8 cellular contexts compared by ENCODE assay signal in the genomic region with DNA sequence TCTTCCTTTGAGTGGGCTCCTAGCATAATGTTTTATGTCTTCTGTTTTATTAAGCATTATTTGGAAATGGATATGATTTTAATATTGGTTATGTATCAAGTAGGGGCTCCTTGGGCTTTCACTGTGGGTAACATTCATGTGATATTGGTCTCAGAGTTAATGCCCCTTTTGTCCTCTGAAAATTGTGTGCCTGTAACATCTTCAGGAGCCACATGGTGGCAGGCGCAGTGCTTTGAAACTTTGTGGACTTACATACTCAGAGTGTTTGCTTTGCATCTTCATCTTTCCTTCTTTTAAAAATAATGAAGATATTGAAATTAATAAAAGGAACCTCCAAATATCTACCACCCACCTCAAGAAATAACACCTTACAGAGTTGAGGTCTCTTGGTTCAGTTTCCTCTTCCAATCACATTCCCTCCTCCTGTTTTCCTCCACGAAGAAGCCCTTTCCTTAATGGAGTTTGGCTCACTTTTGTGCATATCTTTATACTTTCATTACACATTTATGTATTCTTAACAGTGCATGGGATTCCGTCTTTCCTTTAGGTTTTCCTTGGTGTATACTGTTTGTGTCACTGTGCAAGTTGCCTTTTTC.
DNase-seq lines count a peak whose midpoint lies in the region; ATAC-seq lines count a peak whose summit lies in the region.

No MANE protein-coding gene starts in this region.

- H3K4me1 Mint-ChIP-seq in T-helper 17 cell: peaks cover 43% of the 10 kb centered on the region
- peaks cover 6 to 43% (median 17%) of the 10 kb centered on the region in 4 donors for H3K4me1 Mint-ChIP-seq in naive thymus-derived CD8-positive, alpha-beta T cell

- no peaks in the 10 kb centered on the region for H3K36me3 ChIP-seq in effector memory CD4-positive, alpha-beta T cell (ENCODE audit: control insufficient read depth, insufficient read depth, low read length)

- no peak overlapping the region for H3K4me3 Mint-ChIP-seq in T-helper 17 cell
- no peak overlapping the region for H3K4me3 Mint-ChIP-seq in naive thymus-derived CD8-positive, alpha-beta T cell

- POLR2A ChIA-PET in naive thymus-derived CD8-positive, alpha-beta T cell (lab: Charles Lee): no interaction called here

- DNase-seq in DMS53 (lab: John Stamatoyannopoulos, UW) (peak; percentile 83), HT1080 (ENCODE audit: low read depth) (peak; percentile 47), T-helper 17 cell (peak in 2 of 3 donors; percentile 36 to 44), GF-D8 (lab: John Stamatoyannopoulos, UW) (no peak)
- peak; percentile 13 to 30 (median 25) for DNase-seq in effector memory CD4-positive, alpha-beta T cell
- peak in 6 of 10 donors; percentile 28 to 55 (median 41) for DNase-seq in naive thymus-derived CD8-positive, alpha-beta T cell

- H3K27me3 Mint-ChIP-seq in T-helper 17 cell: no peaks in the 10 kb centered on the region
- H3K27me3 Mint-ChIP-seq in naive thymus-derived CD8-positive, alpha-beta T cell: no peaks in the 10 kb centered on the region

- no peak overlapping the region for H3K4me3 ChIP-seq in effector memory CD4-positive, alpha-beta T cell (ENCODE audit: insufficient read depth, low read depth, low read length, poor library complexity, severe bottlenecking)

- no peaks in the 10 kb centered on the region for H3K27me3 ChIP-seq in effector memory CD4-positive, alpha-beta T cell (replicated peaks; ENCODE audit: control insufficient read depth, insufficient read depth, low read length, poor library complexity, severe bottlenecking)

- H3K27ac ChIP-seq in effector memory CD4-positive, alpha-beta T cell (ENCODE audit: insufficient read depth, low read length, poor library complexity, severe bottlenecking): no peak overlapping the region

- H3K36me3 Mint-ChIP-seq in T-helper 17 cell (ENCODE audit: low read depth): no peaks in the 10 kb centered on the region
- peaks cover 0 to 3% (median 0%) of the 10 kb centered on the region in 3 donors for H3K36me3 Mint-ChIP-seq in naive thymus-derived CD8-positive, alpha-beta T cell

- no peaks in the 10 kb centered on the region for H3K9me3 ChIP-seq in T-helper 17 cell (ENCODE audit: control insufficient read depth, low read length, poor library complexity, severe bottlenecking)
- no peaks in the 10 kb centered on the region for H3K9me3 ChIP-seq in effector memory CD4-positive, alpha-beta T cell (ENCODE audit: control insufficient read depth, low read length)

- H3K27ac Mint-ChIP-seq in T-helper 17 cell: peak overlapping the region; percentile 49
- peak overlapping the region in 1 of 10 donors; percentile 38 for H3K27ac Mint-ChIP-seq in naive thymus-derived CD8-positive, alpha-beta T cell

- H3K9me3 Mint-ChIP-seq in naive thymus-derived CD8-positive, alpha-beta T cell: no peaks in the 10 kb centered on the region

- peaks cover 7% of the 10 kb centered on the region for H3K4me1 ChIP-seq in effector memory CD4-positive, alpha-beta T cell (ENCODE audit: control insufficient read depth, insufficient read depth, low read length, poor library complexity, severe bottlenecking)

- ATAC-seq in T-helper 17 cell (peak; percentile 27), GM19023 (IDR thresholded peaks at IDR 0.05; ENCODE audit: unreplicated experiment) (no peak)
- ATAC-seq in naive thymus-derived CD8-positive, alpha-beta T cell: peak; percentile 53 to 54
- no peak for ATAC-seq in activated CD4-positive, CD25-positive, alpha-beta regulatory T cell treated with anti-CD3 and anti-CD28 coated beads, Interleukin-2, amount 50 U/mL, for 24 hours

Comparison
In these comparisons a context has a peak if more than half of its experiments do, and no peak if none do; other contexts are left out.
1. ATAC-seq: peak in T-helper 17 cell (single experiment) and naive thymus-derived CD8-positive, alpha-beta T cell (2 of 2); none in GM19023 (single experiment) and activated CD4-positive, CD25-positive, alpha-beta regulatory T cell treated with anti-CD3 and anti-CD28 coated beads, Interleukin-2, amount 50 U/mL, for 24 hours (0 of 2).